ENCODE assay signal across 13 cellular contexts in the genomic region with DNA sequence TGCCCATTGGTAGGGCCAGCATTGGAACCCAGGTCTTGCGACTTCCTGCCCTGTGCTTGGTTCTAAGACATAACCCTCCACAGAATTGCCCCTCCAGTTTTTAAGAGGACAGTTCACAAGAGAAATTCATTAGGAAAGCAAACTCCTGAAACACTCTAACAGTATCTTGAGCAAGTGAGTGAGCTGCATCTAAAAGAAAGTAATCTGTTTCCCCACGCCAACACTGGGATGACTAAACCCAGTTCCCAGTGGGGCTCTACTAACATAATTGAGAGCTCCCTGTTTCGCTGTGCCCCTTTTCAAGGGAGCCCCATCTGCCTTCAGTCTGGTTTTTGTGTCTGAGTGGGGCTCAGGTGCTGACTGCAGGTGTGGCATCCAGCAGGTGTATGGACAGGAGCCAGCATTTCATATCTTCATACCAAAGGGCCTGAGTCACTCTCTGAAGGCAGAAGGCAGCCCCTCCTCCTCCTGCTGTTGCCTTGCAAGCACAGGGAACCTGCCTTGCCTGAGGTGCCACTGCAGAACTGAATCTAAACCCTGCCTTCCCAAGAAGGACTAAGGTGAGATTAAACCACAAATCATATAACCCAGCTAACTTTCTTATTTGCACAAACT. TPM values are rescaled to one million over a fixed set of nuclear protein-coding genes. Genes with fewer than 3 reads are reported as not detected.
DNase-seq lines count a peak whose midpoint lies in the region; ATAC-seq and TF ChIP-seq lines count a peak whose summit lies in the region.
"Had no signal": no experiment of that assay in that cellular context is flagged by ENCODE, and none has a peak within 500 bp of the region (broad histone marks: within the 10 kb centered on the region; RNA-seq: fewer than 3 reads in every experiment).

No MANE protein-coding gene starts in this region.

- H3K36me3 Mint-ChIP-seq in GM23338 (ENCODE audit: low read depth) (no peaks in the 10 kb centered on the region), endodermal cell (ENCODE audit: low read depth) (peaks cover 5% of the 10 kb centered on the region)

- TF ChIP-seq POLR2A in vagina (IDR thresholded peaks at IDR 0.05), result no peak

- DNase-seq in GM23338 (ENCODE audit: low spot score) (peak; percentile 16), NCI-H2196 treated with DMSO at 0.1 percent for 48 hours (lab: John Stamatoyannopoulos, UW; ENCODE audit: unreplicated experiment) (peak; percentile 2), endodermal cell (peak; percentile 82), trophoblast cell (peak; percentile 32 to 66), middle frontal gyrus (ENCODE audit: extremely low spot score, low spot score) (no peak), vagina (ENCODE audit: extremely low spot score in 2 of 2) (no peak)
- no peak for DNase-seq in effector CD8-positive, alpha-beta T cell (lab: John Stamatoyannopoulos, UW)
- DNase-seq: left ventricle myocardium inferior, T-helper 2 cell had no signal

- peak overlapping the region; percentile 82 for H3K18ac ChIP-seq in trophoblast cell (ENCODE audit: low read length)

- no peak overlapping the region for H4K12ac ChIP-seq in trophoblast cell (ENCODE audit: low read depth, low read length)

- H3K27ac Mint-ChIP-seq in GM23338 (no peak overlapping the region), endodermal cell (peak overlapping the region; percentile 68)

- H2BK12ac ChIP-seq in trophoblast cell (ENCODE audit: low read length), result no peak overlapping the region

- peak overlapping the region; percentile 62 for H4K91ac ChIP-seq in trophoblast cell (ENCODE audit: low read depth, low read length)

- H3K4me3 ChIP-seq in GM23338, result no peak overlapping the region
- no peak overlapping the region for H3K4me3 ChIP-seq in endodermal cell (ENCODE audit: low read length)
- no peak overlapping the region for H3K4me3 ChIP-seq in trophoblast cell (ENCODE audit: low read depth, low read length)
- H3K4me3 ChIP-seq in vagina, result no peak overlapping the region
- H3K4me3 ChIP-seq: ascending aorta, esophagus muscularis mucosa, left ventricle myocardium inferior had no signal

- H3K9me3 Mint-ChIP-seq in GM23338 (no peaks in the 10 kb centered on the region), endodermal cell (no peaks in the 10 kb centered on the region)

- H3K23ac ChIP-seq in trophoblast cell (ENCODE audit: low read length), result no peak overlapping the region

- 85 to 100% methylated on average over 1 to 3 of the region's 3 CpGs for WGBS in endodermal cell (ENCODE audit: insufficient coverage in 1 of 2, insufficient read length in 1 of 2), 2 experiments
- no CpG with 5 or more reads among the region's 3 CpGs for WGBS in trophoblast cell (ENCODE audit: extremely low coverage, insufficient coverage, insufficient read length)

- H4K20me1 ChIP-seq in GM23338 (replicated peaks; ENCODE audit: insufficient read depth), result no peaks in the 10 kb centered on the region

- H4K8ac ChIP-seq in trophoblast cell (ENCODE audit: low read depth, low read length), result no peak overlapping the region

- H3K27me3 Mint-ChIP-seq in GM23338 (ENCODE audit: insufficient read depth, low read depth, poor library complexity), result no peaks in the 10 kb centered on the region
- H3K27me3 Mint-ChIP-seq in endodermal cell (ENCODE audit: insufficient read depth), result peaks cover 39% of the 10 kb centered on the region

- H3K9me3 ChIP-seq in endodermal cell (ENCODE audit: control insufficient read depth, low read length) (no peaks in the 10 kb centered on the region), trophoblast cell (ENCODE audit: insufficient read depth, low read depth, low read length) (no peaks in the 10 kb centered on the region), vagina (no peaks in the 10 kb centered on the region)
- H3K9me3 ChIP-seq: ascending aorta, esophagus muscularis mucosa, left ventricle myocardium inferior had no signal

- peaks cover 9% of the 10 kb centered on the region for H3K4me1 ChIP-seq in GM23338 (ENCODE audit: insufficient read depth)
- H3K4me1 ChIP-seq in endodermal cell (ENCODE audit: control insufficient read depth, insufficient read depth, low read length), result no peaks in the 10 kb centered on the region
- H3K4me1 ChIP-seq in trophoblast cell (ENCODE audit: control insufficient read depth in 1 of 2, insufficient read depth in 2 of 2, low read length in 2 of 2), result peaks cover 3 to 10% of the 10 kb centered on the region in 2 experiments
- H3K4me1 ChIP-seq in vagina, result peaks cover 8% of the 10 kb centered on the region
- H3K4me1 ChIP-seq: ascending aorta, esophagus muscularis mucosa, left ventricle myocardium inferior, parathyroid adenoma had no signal

- H3K14ac ChIP-seq in trophoblast cell (ENCODE audit: low read length), result no peak overlapping the region

- H3K9ac ChIP-seq in endodermal cell (ENCODE audit: extremely low read depth, low read length, poor library complexity, severe bottlenecking), result no peak overlapping the region
- no peak overlapping the region for H3K9ac ChIP-seq in trophoblast cell (ENCODE audit: low read length)
- H3K9ac ChIP-seq: parathyroid adenoma had no signal

- H3K79me2 ChIP-seq in GM23338 (replicated peaks; ENCODE audit: insufficient read depth) (no peaks in the 10 kb centered on the region), trophoblast cell (ENCODE audit: control insufficient read depth, insufficient read depth, low read length, poor library complexity) (peaks cover 1% of the 10 kb centered on the region)
- H3K79me2 ChIP-seq: parathyroid adenoma had no signal

- peaks cover 3% of the 10 kb centered on the region for H3K79me1 ChIP-seq in trophoblast cell (ENCODE audit: low read length)

- peak overlapping the region; percentile 6 for H2BK120ac ChIP-seq in trophoblast cell (ENCODE audit: insufficient read depth, low read length, poor library complexity)

- H3K4me3 Mint-ChIP-seq in GM23338 (no peak overlapping the region), endodermal cell (no peak overlapping the region)

- peak overlapping the region; percentile 73 for H2BK5ac ChIP-seq in trophoblast cell (ENCODE audit: low read depth, low read length, poor library complexity)

- no peak overlapping the region for H2AK5ac ChIP-seq in trophoblast cell (ENCODE audit: low read length)

- TF ChIP-seq CTCF in GM23338 (conservative IDR thresholded peaks at IDR 0.05; ENCODE audit: low read depth in 2 of 2), result no peak
- no peak for TF ChIP-seq CTCF in endodermal cell (conservative IDR thresholded peaks at IDR 0.05)
- TF ChIP-seq CTCF in vagina (IDR thresholded peaks at IDR 0.05), result no peak

- H3K4me2 ChIP-seq in GM23338, result no peak overlapping the region
- peak overlapping the region; percentile 60 for H3K4me2 ChIP-seq in trophoblast cell (ENCODE audit: low read length)

- H3K9me2 ChIP-seq in GM23338 (ENCODE audit: insufficient read depth), result no peaks in the 10 kb centered on the region

- H3K4me1 Mint-ChIP-seq in GM23338 (peaks cover 26% of the 10 kb centered on the region), endodermal cell (peaks cover 35% of the 10 kb centered on the region)

- no peak overlapping the region for H2AFZ ChIP-seq in GM23338
- no peak overlapping the region for H2AFZ ChIP-seq in trophoblast cell (ENCODE audit: insufficient read depth, low read length, poor library complexity)
- H2AFZ ChIP-seq: parathyroid adenoma had no signal

- H3K27ac ChIP-seq in GM23338 (ENCODE audit: low read depth), result no peak overlapping the region
- H3K27ac ChIP-seq in endodermal cell (ENCODE audit: low read depth, low read length), result no peak overlapping the region
- H3K27ac ChIP-seq in trophoblast cell (ENCODE audit: low read depth, low read length), result peak overlapping the region; percentile 60
- no peak overlapping the region for H3K27ac ChIP-seq in vagina
- H3K27ac ChIP-seq: ascending aorta, esophagus muscularis mucosa, left ventricle myocardium inferior, parathyroid adenoma had no signal

- ATAC-seq in GM23338 (peak; percentile 63), HG03442 (IDR thresholded peaks at IDR 0.05; ENCODE audit: unreplicated experiment) (no peak)

- H3K4ac ChIP-seq in trophoblast cell (ENCODE audit: low read depth, low read length), result peak overlapping the region; percentile 79

- peaks cover 3% of the 10 kb centered on the region; the same call in 1 of the 2 replicates for H3K27me3 ChIP-seq in GM23338 (ENCODE audit: insufficient read depth)
- H3K27me3 ChIP-seq in endodermal cell (ENCODE audit: control insufficient read depth, insufficient read depth, low read length, poor library complexity, severe bottlenecking), result peaks cover 13% of the 10 kb centered on the region
- H3K27me3 ChIP-seq in trophoblast cell (ENCODE audit: insufficient read depth, low read length), result no peaks in the 10 kb centered on the region
- no peaks in the 10 kb centered on the region for H3K27me3 ChIP-seq in vagina
- H3K27me3 ChIP-seq: ascending aorta, esophagus muscularis mucosa had no signal

- H3F3A ChIP-seq in GM23338 (replicated peaks; ENCODE audit: low read depth), result no peaks in the 10 kb centered on the region

- H3K36me3 ChIP-seq in GM23338 (ENCODE audit: insufficient read depth) (no peaks in the 10 kb centered on the region), endodermal cell (ENCODE audit: control insufficient read depth, insufficient read depth, low read length) (no peaks in the 10 kb centered on the region), trophoblast cell (ENCODE audit: control insufficient read depth in 1 of 2, insufficient read depth in 2 of 2, low read length in 2 of 2) (peaks cover 6 to 17% of the 10 kb centered on the region in 2 experiments), vagina (no peaks in the 10 kb centered on the region)
- H3K36me3 ChIP-seq: ascending aorta, esophagus muscularis mucosa, left ventricle myocardium inferior had no signal

- intact Hi-C loops in vagina (cut with DNase I), result no loop called here

TF ChIP-seq in GM23338, 12 proteins besides CTCF, POLR2A, EP300 and RAD21 (continues in another document):
- no peak for TF ChIP-seq ETS1 (IDR thresholded peaks at IDR 0.05)
- no peak for TF ChIP-seq ZNF331 (CRISPR knock-in tag; IDR thresholded peaks at IDR 0.05; ENCODE audit: low read depth)
- TF ChIP-seq NANOG (IDR thresholded peaks at IDR 0.05; ENCODE audit: borderline replicate concordance), result no peak
- no peak for TF ChIP-seq POLR2AphosphoS5 (IDR thresholded peaks at IDR 0.05; ENCODE audit: low read depth)
- TF ChIP-seq EZH2 (IDR thresholded peaks at IDR 0.05; ENCODE audit: low read depth, unreplicated experiment), result no peak

RNA-seq across cellular contexts. Expression of gene AMOT, which starts 8.0 kb away (rescaled TPM):
- total RNA-seq in GM23338 (2014; rRNA removed; shearing (Covaris generic)), result 3.6 and 5.4 TPM in 2 replicates
- polyA plus RNA-seq in GM23338 (2016; fragmentation: Nextera tagmentation; extraction: Ambion mirVana), result 2.0 and 2.1 TPM in 2 replicates
- total RNA-seq in endodermal cell (10 to 100 TPM; 41.3 to 59.8 TPM), vagina (9.8 TPM)
- polyA plus RNA-seq in endodermal cell (2013, experiment 1 of 2), result 39.4 TPM
- polyA plus RNA-seq in endodermal cell (2013, experiment 2 of 2), result 39.7 TPM
- polyA plus RNA-seq in trophoblast cell (2013), result 106 and 109 TPM in 2 replicates

Comparison
In these comparisons a context has a peak if more than half of its experiments do, and no peak if none do; other contexts are left out.
1. DNase-seq: peak in GM23338 (single experiment), NCI-H2196 treated with DMSO at 0.1 percent for 48 hours (single experiment), endodermal cell (single experiment) and trophoblast cell (2 of 2); none in middle frontal gyrus (single experiment), effector CD8-positive, alpha-beta T cell (single experiment) and vagina (0 of 2).